1 cellular context compared by ENCODE assay signal in the genomic region with DNA sequence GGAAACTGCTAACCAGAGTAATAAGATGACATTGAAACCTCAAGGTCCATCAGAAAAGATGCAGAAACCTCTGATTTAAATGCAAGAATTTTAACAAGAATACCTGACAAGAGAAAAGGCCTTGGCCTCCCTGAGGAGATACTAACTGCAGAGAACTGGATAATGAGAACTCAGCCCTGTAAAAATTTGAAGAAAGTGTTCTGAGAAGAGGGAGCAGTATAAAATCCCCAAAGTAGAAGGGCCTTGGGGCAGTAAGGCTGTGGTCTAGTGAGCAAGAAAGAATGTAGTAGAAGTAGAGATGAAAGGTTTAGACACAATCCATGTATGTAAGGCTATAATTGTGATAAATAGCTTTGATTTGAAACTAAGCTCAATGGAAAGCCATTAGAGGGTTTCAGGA.
TF ChIP-seq lines count a peak whose summit lies in the region.

No MANE protein-coding gene starts in this region.

TF ChIP-seq in HCT116, 20 proteins besides CTCF, POLR2A, EP300 and RAD21 (continued from another document):
- TF ChIP-seq, protein P1, sequence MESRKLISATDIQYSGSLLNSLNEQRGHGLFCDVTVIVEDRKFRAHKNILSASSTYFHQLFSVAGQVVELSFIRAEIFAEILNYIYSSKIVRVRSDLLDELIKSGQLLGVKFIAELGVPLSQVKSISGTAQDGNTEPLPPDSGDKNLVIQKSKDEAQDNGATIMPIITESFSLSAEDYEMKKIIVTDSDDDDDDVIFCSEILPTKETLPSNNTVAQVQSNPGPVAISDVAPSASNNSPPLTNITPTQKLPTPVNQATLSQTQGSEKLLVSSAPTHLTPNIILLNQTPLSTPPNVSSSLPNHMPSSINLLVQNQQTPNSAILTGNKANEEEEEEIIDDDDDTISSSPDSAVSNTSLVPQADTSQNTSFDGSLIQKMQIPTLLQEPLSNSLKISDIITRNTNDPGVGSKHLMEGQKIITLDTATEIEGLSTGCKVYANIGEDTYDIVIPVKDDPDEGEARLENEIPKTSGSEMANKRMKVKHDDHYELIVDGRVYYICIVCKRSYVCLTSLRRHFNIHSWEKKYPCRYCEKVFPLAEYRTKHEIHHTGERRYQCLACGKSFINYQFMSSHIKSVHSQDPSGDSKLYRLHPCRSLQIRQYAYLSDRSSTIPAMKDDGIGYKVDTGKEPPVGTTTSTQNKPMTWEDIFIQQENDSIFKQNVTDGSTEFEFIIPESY (IDR thresholded peaks at IDR 0.05; ENCODE audit: extremely low read depth, insufficient replicate concordance, low read length): no peak
- TF ChIP-seq TCF7L2 (IDR thresholded peaks at IDR 0.05; ENCODE audit: borderline replicate concordance, extremely low read depth, insufficient read depth, insufficient read length) (no peak), JUND (IDR thresholded peaks at IDR 0.05) (no peak), ZNF274 (IDR thresholded peaks at IDR 0.05; ENCODE audit: low read depth, low read length) (no peak), SP1 (IDR thresholded peaks at IDR 0.05; ENCODE audit: low read depth) (no peak), POLR2AphosphoS5 (IDR thresholded peaks at IDR 0.05; ENCODE audit: low read depth, low read length) (no peak), SRF (IDR thresholded peaks at IDR 0.05; ENCODE audit: low read depth) (no peak), SIN3A (IDR thresholded peaks at IDR 0.05; ENCODE audit: low read depth) (no peak), FOSL1 (IDR thresholded peaks at IDR 0.05; ENCODE audit: low read depth) (no peak)
- TF ChIP-seq, protein P2, sequence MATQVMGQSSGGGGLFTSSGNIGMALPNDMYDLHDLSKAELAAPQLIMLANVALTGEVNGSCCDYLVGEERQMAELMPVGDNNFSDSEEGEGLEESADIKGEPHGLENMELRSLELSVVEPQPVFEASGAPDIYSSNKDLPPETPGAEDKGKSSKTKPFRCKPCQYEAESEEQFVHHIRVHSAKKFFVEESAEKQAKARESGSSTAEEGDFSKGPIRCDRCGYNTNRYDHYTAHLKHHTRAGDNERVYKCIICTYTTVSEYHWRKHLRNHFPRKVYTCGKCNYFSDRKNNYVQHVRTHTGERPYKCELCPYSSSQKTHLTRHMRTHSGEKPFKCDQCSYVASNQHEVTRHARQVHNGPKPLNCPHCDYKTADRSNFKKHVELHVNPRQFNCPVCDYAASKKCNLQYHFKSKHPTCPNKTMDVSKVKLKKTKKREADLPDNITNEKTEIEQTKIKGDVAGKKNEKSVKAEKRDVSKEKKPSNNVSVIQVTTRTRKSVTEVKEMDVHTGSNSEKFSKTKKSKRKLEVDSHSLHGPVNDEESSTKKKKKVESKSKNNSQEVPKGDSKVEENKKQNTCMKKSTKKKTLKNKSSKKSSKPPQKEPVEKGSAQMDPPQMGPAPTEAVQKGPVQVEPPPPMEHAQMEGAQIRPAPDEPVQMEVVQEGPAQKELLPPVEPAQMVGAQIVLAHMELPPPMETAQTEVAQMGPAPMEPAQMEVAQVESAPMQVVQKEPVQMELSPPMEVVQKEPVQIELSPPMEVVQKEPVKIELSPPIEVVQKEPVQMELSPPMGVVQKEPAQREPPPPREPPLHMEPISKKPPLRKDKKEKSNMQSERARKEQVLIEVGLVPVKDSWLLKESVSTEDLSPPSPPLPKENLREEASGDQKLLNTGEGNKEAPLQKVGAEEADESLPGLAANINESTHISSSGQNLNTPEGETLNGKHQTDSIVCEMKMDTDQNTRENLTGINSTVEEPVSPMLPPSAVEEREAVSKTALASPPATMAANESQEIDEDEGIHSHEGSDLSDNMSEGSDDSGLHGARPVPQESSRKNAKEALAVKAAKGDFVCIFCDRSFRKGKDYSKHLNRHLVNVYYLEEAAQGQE (IDR thresholded peaks at IDR 0.05; ENCODE audit: low read depth): no peak
- TF ChIP-seq, protein P3, sequence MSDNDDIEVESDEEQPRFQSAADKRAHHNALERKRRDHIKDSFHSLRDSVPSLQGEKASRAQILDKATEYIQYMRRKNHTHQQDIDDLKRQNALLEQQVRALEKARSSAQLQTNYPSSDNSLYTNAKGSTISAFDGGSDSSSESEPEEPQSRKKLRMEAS (IDR thresholded peaks at IDR 0.05): no peak
TF ChIP-seq in HCT116: peak in this region for 0.
